2 cellular contexts compared by ENCODE assay signal in genomic region chr2:69965756-69966447, GRCh38.
TF ChIP-seq lines count a peak whose summit lies in the region.

No MANE protein-coding gene starts in this region.

TF ChIP-seq in IMR-90, 13 proteins besides CTCF, POLR2A, EP300 and RAD21:
- no peak for TF ChIP-seq MAFK (IDR thresholded peaks at IDR 0.05; ENCODE audit: low read depth, low read length)
- no peak for TF ChIP-seq SMC3 (IDR thresholded peaks at IDR 0.05; ENCODE audit: low read depth, low read length)
- no peak for TF ChIP-seq MXI1 (IDR thresholded peaks at IDR 0.05; ENCODE audit: borderline replicate concordance, low read depth, low read length)
- no peak for TF ChIP-seq USF2 (IDR thresholded peaks at IDR 0.05; ENCODE audit: low read depth, low read length)
- no peak for TF ChIP-seq CEBPB (IDR thresholded peaks at IDR 0.05; ENCODE audit: low read depth, low read length)
- TF ChIP-seq CHD1 (IDR thresholded peaks at IDR 0.05; ENCODE audit: low read depth, low read length): no peak
- TF ChIP-seq BHLHE40 (IDR thresholded peaks at IDR 0.05; ENCODE audit: low read depth, low read length): no peak
- no peak for TF ChIP-seq ELK1 (IDR thresholded peaks at IDR 0.05; ENCODE audit: borderline replicate concordance, low read depth, low read length)
- TF ChIP-seq RFX5 (IDR thresholded peaks at IDR 0.05; ENCODE audit: low read depth, low read length): no peak
- no peak for TF ChIP-seq NFE2L2 (IDR thresholded peaks at IDR 0.05; ENCODE audit: low read depth, low read length)
- TF ChIP-seq FOS (IDR thresholded peaks at IDR 0.05; ENCODE audit: low read depth, low read length): no peak
- TF ChIP-seq RCOR1 (IDR thresholded peaks at IDR 0.05; ENCODE audit: insufficient replicate concordance, low read length): no peak
- TF ChIP-seq MAZ (IDR thresholded peaks at IDR 0.05; ENCODE audit: borderline replicate concordance, low read depth, low read length): no peak

TF ChIP-seq in H1, 55 proteins besides CTCF, POLR2A, EP300 and RAD21:
- TF ChIP-seq SUZ12 (IDR thresholded peaks at IDR 0.05; ENCODE audit: low read length) (no peak), POU5F1 (IDR thresholded peaks at IDR 0.05; ENCODE audit: low read depth, low read length) (no peak), KDM1A (IDR thresholded peaks at IDR 0.05; ENCODE audit: borderline replicate concordance, low read length) (no peak), EZH2 (IDR thresholded peaks at IDR 0.05; ENCODE audit: low read depth, low read length, severe bottlenecking) (no peak), POLR2AphosphoS5 (IDR thresholded peaks at IDR 0.05; ENCODE audit: low read depth, low read length) (no peak)
